ENCODE assay signal across 1 cellular context in the genomic region with DNA sequence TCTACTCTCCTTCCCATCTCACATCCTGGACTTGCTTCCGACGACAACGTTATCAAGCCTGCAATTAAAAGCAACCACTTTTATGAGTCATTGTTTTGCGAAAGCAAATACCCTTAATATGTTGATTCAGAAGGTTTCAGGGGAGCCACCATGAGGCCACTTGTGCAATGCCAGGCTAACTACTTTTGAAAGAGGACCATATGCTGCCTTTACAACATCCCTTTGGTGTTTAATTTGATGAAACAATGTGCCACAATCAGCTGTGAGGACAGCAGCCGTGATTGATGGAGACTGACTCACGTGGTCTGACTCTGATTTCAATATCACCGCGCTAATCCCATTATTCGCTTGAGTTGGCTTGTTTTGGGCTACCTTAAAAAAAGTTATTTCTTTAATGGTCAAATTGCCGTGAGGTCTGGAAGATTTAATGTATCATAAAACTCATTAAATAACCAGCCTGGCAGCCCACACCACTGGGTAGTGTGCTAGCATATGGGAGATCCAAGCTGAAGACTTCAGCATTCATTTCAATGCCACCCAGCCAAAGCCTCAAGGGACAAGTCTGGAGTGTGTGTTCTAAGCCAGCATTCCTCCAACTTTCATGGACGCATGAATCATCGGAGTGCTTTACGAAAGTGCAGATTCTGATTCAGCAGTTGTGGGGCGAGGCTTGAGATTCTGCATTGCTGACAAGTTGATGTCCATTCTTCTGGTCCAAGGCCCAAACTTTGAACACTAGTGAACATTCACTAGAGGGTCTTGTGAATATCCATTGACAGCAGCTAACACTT.
TF ChIP-seq lines count a peak whose summit lies in the region.

No MANE protein-coding gene starts in this region.

TF ChIP-seq in HEK293, 187 proteins besides CTCF, POLR2A, EP300 and RAD21 (continued from another document):
- TF ChIP-seq, protein P1, sequence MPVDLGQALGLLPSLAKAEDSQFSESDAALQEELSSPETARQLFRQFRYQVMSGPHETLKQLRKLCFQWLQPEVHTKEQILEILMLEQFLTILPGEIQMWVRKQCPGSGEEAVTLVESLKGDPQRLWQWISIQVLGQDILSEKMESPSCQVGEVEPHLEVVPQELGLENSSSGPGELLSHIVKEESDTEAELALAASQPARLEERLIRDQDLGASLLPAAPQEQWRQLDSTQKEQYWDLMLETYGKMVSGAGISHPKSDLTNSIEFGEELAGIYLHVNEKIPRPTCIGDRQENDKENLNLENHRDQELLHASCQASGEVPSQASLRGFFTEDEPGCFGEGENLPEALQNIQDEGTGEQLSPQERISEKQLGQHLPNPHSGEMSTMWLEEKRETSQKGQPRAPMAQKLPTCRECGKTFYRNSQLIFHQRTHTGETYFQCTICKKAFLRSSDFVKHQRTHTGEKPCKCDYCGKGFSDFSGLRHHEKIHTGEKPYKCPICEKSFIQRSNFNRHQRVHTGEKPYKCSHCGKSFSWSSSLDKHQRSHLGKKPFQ (tag by site-specific recombination; IDR thresholded peaks at IDR 0.05): no peak
- TF ChIP-seq, protein P2, sequence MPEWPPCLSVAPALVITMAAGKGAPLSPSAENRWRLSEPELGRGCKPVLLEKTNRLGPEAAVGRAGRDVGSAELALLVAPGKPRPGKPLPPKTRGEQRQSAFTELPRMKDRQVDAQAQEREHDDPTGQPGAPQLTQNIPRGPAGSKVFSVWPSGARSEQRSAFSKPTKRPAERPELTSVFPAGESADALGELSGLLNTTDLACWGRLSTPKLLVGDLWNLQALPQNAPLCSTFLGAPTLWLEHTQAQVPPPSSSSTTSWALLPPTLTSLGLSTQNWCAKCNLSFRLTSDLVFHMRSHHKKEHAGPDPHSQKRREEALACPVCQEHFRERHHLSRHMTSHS (tag by site-specific recombination; IDR thresholded peaks at IDR 0.05): no peak
- TF ChIP-seq, protein P3, sequence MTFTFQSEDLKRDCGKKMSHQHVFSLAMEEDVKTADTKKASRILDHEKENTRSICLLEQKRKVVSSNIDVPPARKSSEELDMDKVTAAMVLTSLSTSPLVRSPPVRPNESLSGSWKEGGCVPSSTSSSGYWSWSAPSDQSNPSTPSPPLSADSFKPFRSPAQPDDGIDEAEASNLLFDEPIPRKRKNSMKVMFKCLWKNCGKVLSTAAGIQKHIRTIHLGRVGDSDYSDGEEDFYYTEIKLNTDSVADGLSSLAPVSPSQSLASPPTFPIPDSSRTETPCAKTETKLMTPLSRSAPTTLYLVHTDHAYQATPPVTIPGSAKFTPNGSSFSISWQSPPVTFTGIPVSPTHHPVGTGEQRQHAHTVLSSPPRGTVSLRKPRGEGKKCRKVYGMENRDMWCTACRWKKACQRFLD (tag by site-specific recombination; IDR thresholded peaks at IDR 0.05): no peak
- no peak for TF ChIP-seq ZNF621 (tag by site-specific recombination; IDR thresholded peaks at IDR 0.05)
- TF ChIP-seq ZNF544 (tag by site-specific recombination; IDR thresholded peaks at IDR 0.05): no peak
- no peak for TF ChIP-seq ZNF16 (tag by site-specific recombination; IDR thresholded peaks at IDR 0.05; ENCODE audit: low read depth)
- no peak for TF ChIP-seq ZNF792 (tag by site-specific recombination; IDR thresholded peaks at IDR 0.05)
